1 cellular context compared by ENCODE assay signal in genomic region chr3:9792405-9793160, GRCh38.
TF ChIP-seq lines count a peak whose summit lies in the region.

ARPC4 (plus strand) TSS chr3:9793082; CDS start chr3:9793122, 40 bp downstream.
TADA3 (minus strand) TSS chr3:9792473; CDS start chr3:9791466, 1,007 bp downstream.

TF ChIP-seq in GM12878, 131 proteins besides CTCF, POLR2A, EP300 and RAD21 (continued from another document and continues in another):
- TF ChIP-seq ZNF592 (IDR thresholded peaks at IDR 0.05) (no peak), TCF7 (IDR thresholded peaks at IDR 0.05; ENCODE audit: borderline replicate concordance) (no peak), RFX5 (IDR thresholded peaks at IDR 0.05; ENCODE audit: low read depth, low read length) (no peak), POU2F2 (IDR thresholded peaks at IDR 0.05; ENCODE audit: borderline replicate concordance, low read depth, low read length) (peak; percentile 80; the same call in 2 of the 3 replicates), WRNIP1 (IDR thresholded peaks at IDR 0.05; ENCODE audit: borderline replicate concordance, low read depth, low read length) (no peak), FOXM1 (IDR thresholded peaks at IDR 0.05; ENCODE audit: low read depth, low read length) (no peak; the same call in 1 of the 2 replicates), PAX5 (IDR thresholded peaks at IDR 0.05; ENCODE audit: borderline replicate concordance, low read depth, low read length) (no peak), ZBED1 (IDR thresholded peaks at IDR 0.05; ENCODE audit: borderline replicate concordance) (no peak), E2F8 (IDR thresholded peaks at IDR 0.05; ENCODE audit: low read depth, partially characterized antibody) (peak; percentile 68), ZNF622 (IDR thresholded peaks at IDR 0.05) (no peak), ZBTB11 (CRISPR knock-in tag; IDR thresholded peaks at IDR 0.05) (no peak), BCLAF1 (IDR thresholded peaks at IDR 0.05) (peak; percentile 98), GABPA (IDR thresholded peaks at IDR 0.05; ENCODE audit: low read depth) (peak; percentile 82), NR2C2 (IDR thresholded peaks at IDR 0.05; ENCODE audit: borderline replicate concordance, control insufficient read depth, insufficient read length, low read depth) (no peak), SMARCA5 (IDR thresholded peaks at IDR 0.05) (no peak), SIN3A (IDR thresholded peaks at IDR 0.05; ENCODE audit: low read depth, low read length) (0 out of 2 replicates have a peak, but pooled peaks have one; percentile 51), BCL11A (IDR thresholded peaks at IDR 0.05; ENCODE audit: low read depth, low read length) (no peak), USF1 (IDR thresholded peaks at IDR 0.05; ENCODE audit: borderline replicate concordance, extremely low read length, insufficient read depth, low read depth, low read length) (no peak), CREM (IDR thresholded peaks at IDR 0.05; ENCODE audit: low read depth) (0 out of 2 replicates have a peak, but pooled peaks have one; percentile 27), ZZZ3 (IDR thresholded peaks at IDR 0.05; ENCODE audit: control insufficient read depth, insufficient read length, low read depth) (no peak), HDAC6 (IDR thresholded peaks at IDR 0.05; ENCODE audit: unreplicated experiment) (no peak), USF2 (IDR thresholded peaks at IDR 0.05; ENCODE audit: borderline replicate concordance, low read depth, low read length) (no peak), RELA (IDR thresholded peaks at IDR 0.05; ENCODE audit: borderline replicate concordance, partially characterized antibody) (peak; percentile 80), STAT1 (conservative IDR thresholded peaks at IDR 0.05) (peak; percentile 61; the same call in 1 of the 2 replicates), NBN (IDR thresholded peaks at IDR 0.05) (peak; percentile 87), BMI1 (IDR thresholded peaks at IDR 0.05; ENCODE audit: borderline replicate concordance) (no peak), PAX8 (IDR thresholded peaks at IDR 0.05) (no peak), POLR2AphosphoS5 (IDR thresholded peaks at IDR 0.05; ENCODE audit: low read length) (peak; percentile 95), NRF1 (conservative IDR thresholded peaks at IDR 0.05; ENCODE audit: low read depth, low read length) (no peak), CBFB (IDR thresholded peaks at IDR 0.05; ENCODE audit: low read depth) (peak; percentile 88), IRF5 (IDR thresholded peaks at IDR 0.05; ENCODE audit: borderline replicate concordance) (peak; percentile 72), ZNF687 (IDR thresholded peaks at IDR 0.05) (no peak), BACH1 (IDR thresholded peaks at IDR 0.05; ENCODE audit: borderline replicate concordance) (no peak; the same call in none of the 2 replicates), CBX5 (IDR thresholded peaks at IDR 0.05; ENCODE audit: low read depth) (no peak), ETV6 (conservative IDR thresholded peaks at IDR 0.05 in 1 of 2, IDR thresholded peaks at IDR 0.05 in 1 of 2; ENCODE audit: borderline replicate concordance in 1 of 2, low read depth in 1 of 2) (0 out of 4 replicates have a peak, but pooled peaks of 1 of the 2 experiments have one; percentile 17), CBX3 (IDR thresholded peaks at IDR 0.05; ENCODE audit: borderline replicate concordance, low read depth) (no peak), IKZF1 (conservative IDR thresholded peaks at IDR 0.05) (peak; percentile 21; the same call in 1 of the 2 replicates), GATAD2B (conservative IDR thresholded peaks at IDR 0.05; ENCODE audit: low read depth) (peak; percentile 86), PML (IDR thresholded peaks at IDR 0.05; ENCODE audit: low read length) (peak; percentile 61), HDAC2 (IDR thresholded peaks at IDR 0.05) (no peak; the same call in 1 of the 2 replicates)
